In the genomic region with DNA sequence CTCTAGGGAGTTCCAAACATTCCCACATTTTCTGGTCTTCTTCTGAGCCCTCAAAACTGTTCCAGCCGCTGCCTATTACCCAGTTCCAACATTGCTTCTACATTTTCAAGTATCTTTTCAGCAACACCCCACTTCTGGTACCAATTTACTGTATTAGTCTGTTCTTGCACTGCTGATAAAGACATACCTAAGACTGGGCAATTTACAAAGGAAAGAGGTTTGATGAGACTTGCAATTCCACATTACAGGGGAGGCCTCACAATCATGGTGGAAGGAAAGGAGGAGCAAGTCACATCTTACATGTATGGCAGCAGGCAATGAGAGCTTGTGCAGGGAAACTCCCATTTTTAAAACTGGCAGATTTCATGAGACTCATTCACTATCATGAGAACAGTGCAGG, we compare ENCODE assay signal across 33 cellular contexts.
"Had no signal": no experiment of that assay in that cellular context is flagged by ENCODE, and none has a peak within 500 bp of the region (broad histone marks: within the 10 kb centered on the region; RNA-seq: fewer than 3 reads in every experiment).

No MANE protein-coding gene starts in this region.

- H3K27ac ChIP-seq: adrenal gland, body of pancreas, brain microvascular endothelial cell, breast epithelium, VCaP had no signal

- H3K4me1 Mint-ChIP-seq: activated B cell treated with CpG ODN at 0.5 μM for 24 hours; activated CD4-positive, alpha-beta T cell treated with anti-CD3 and anti-CD28 coated beads, Interleukin-2, amount 10 ng/mL, durations not matched to agents 24 days and 14 days; activated naive CD4-positive, alpha-beta T cell treated with anti-CD3 and anti-CD28 coated beads, Interleukin-2, amount 10 ng/mL, durations not matched to agents 7 days and 5 days; activated naive CD4-positive, alpha-beta T cell treated with anti-CD3 and anti-CD28 coated beads, Interleukin-2, amount 50 U/mL, for 24 hours; activated naive CD8-positive, alpha-beta T cell treated with anti-CD3 and anti-CD28 coated beads, Interleukin-2, amount 10 ng/mL, durations not matched to agents 7 days and 5 days; activated naive CD8-positive, alpha-beta T cell treated with anti-CD3 and anti-CD28 coated beads, Interleukin-2, amount 50 U/mL, for 24 hours had no signal

- H3K4me3 ChIP-seq: adrenal gland, body of pancreas, breast epithelium had no signal

- H3K27me3 ChIP-seq: adrenal gland, body of pancreas, brain microvascular endothelial cell, breast epithelium had no signal

- H3K36me3 Mint-ChIP-seq: activated naive CD4-positive, alpha-beta T cell treated with anti-CD3 and anti-CD28 coated beads, Interleukin-2, amount 10 ng/mL, durations not matched to agents 7 days and 5 days; activated naive CD8-positive, alpha-beta T cell treated with anti-CD3 and anti-CD28 coated beads, Interleukin-2, amount 10 ng/mL, durations not matched to agents 7 days and 5 days had no signal

- DNase-seq: activated B cell treated with CpG ODN at 0.5 μM for 24 hours; activated CD4-positive, alpha-beta memory T cell treated with anti-CD3 and anti-CD28 coated beads for 36 hours; activated CD4-positive, alpha-beta T cell treated with anti-CD3 and anti-CD28 coated beads for 4 hours; activated CD4-positive, alpha-beta T cell treated with anti-CD3 and anti-CD28 coated beads, Interleukin-2, amount 10 ng/mL, durations not matched to agents 24 days and 14 days; activated CD4-positive, alpha-beta T cell treated with anti-CD3 and anti-CD28 coated beads, Interleukin-2, amount 50 U/mL, for 1 hour; activated CD4-positive, alpha-beta T cell treated with anti-CD3 and anti-CD28 coated beads, Interleukin-2, amount 50 U/mL, for 4 hours; activated CD4-positive, CD25-positive, alpha-beta regulatory T cell treated with anti-CD3 and anti-CD28 coated beads, Interleukin-2, amount 50 U/mL, for 72 hours; activated CD8-positive, alpha-beta memory T cell treated with anti-CD3 and anti-CD28 coated beads, Interleukin-2, amount 50 U/mL, for 4 hours; activated CD8-positive, alpha-beta T cell treated with anti-CD3 and anti-CD28 coated beads for 36 hours; activated effector memory CD4-positive, alpha-beta T cell treated with Interleukin-2 at 50 U/mL for 16 hours; activated gamma-delta T cell; activated naive CD4-positive, alpha-beta T cell treated with anti-CD3 and anti-CD28 coated beads, Interleukin-2, amount 10 ng/mL, durations not matched to agents 7 days and 5 days; activated naive CD4-positive, alpha-beta T cell treated with Interleukin-2 at 50 U/mL for 16 hours; activated naive CD8-positive, alpha-beta T cell treated with anti-CD3 and anti-CD28 coated beads, Interleukin-2, amount 10 ng/mL, durations not matched to agents 7 days and 5 days; activated naive CD8-positive, alpha-beta T cell treated with anti-CD3 and anti-CD28 coated beads, Interleukin-2, amount 50 U/mL, for 24 hours; activated T-cell treated with anti-CD3 and anti-CD28 coated beads for 4 hours; activated T-cell treated with anti-CD3 and anti-CD28 coated beads, Interleukin-2, amount 50 U/mL, for 1 hour; activated T-cell treated with anti-CD3 and anti-CD28 coated beads, Interleukin-2, amount 50 U/mL, for 4 hours; adrenal gland; amniotic stem cell; aorta; body of pancreas; brain microvascular endothelial cell; central memory CD4-positive, alpha-beta T cell; T-helper 2 cell; T-helper 9 cell had no signal

- H3K4me1 ChIP-seq: adrenal gland, body of pancreas, breast epithelium had no signal

- ATAC-seq: activated CD8-positive, alpha-beta T cell treated with anti-CD3 and anti-CD28 coated beads for 36 hours; activated naive CD8-positive, alpha-beta T cell treated with anti-CD3 and anti-CD28 coated beads, Interleukin-2, amount 50 U/mL, for 24 hours; activated T-cell treated with anti-CD3 and anti-CD28 coated beads, Interleukin-2, amount 50 U/mL, for 4 hours; body of pancreas had no signal

- H3K36me3 ChIP-seq: adrenal gland, brain microvascular endothelial cell, breast epithelium had no signal

- H3K4me3 Mint-ChIP-seq: activated B cell treated with CpG ODN at 0.5 μM for 24 hours; activated CD4-positive, alpha-beta memory T cell treated with anti-CD3 and anti-CD28 coated beads for 36 hours; activated CD4-positive, alpha-beta T cell treated with anti-CD3 and anti-CD28 coated beads, Interleukin-2, amount 10 ng/mL, durations not matched to agents 24 days and 14 days; activated CD8-positive, alpha-beta T cell treated with anti-CD3 and anti-CD28 coated beads for 36 hours; activated naive CD4-positive, alpha-beta T cell treated with anti-CD3 and anti-CD28 coated beads, Interleukin-2, amount 10 ng/mL, durations not matched to agents 7 days and 5 days; activated naive CD4-positive, alpha-beta T cell treated with anti-CD3 and anti-CD28 coated beads, Interleukin-2, amount 50 U/mL, for 24 hours; activated naive CD8-positive, alpha-beta T cell; activated naive CD8-positive, alpha-beta T cell treated with anti-CD3 and anti-CD28 coated beads, Interleukin-2, amount 10 ng/mL, durations not matched to agents 7 days and 5 days; activated naive CD8-positive, alpha-beta T cell treated with anti-CD3 and anti-CD28 coated beads, Interleukin-2, amount 50 U/mL, for 24 hours; activated T-cell treated with anti-CD3 and anti-CD28 coated beads, Interleukin-2, amount 50 U/mL, for 4 hours; T-helper 1 cell treated with Interleukin-12 subunit alpha and Interleukin-12 subunit beta and Interleukin-4 antibody, amounts not matched to agents 30 μg/mL and 1 μg/mL, for 36 hours; T-helper 2 cell treated with Interferon-gamma antibody and Interleukin-4, amounts not matched to agents 5 μg/mL and 100 μg/mL, for 36 hours had no signal

- H3K27me3 Mint-ChIP-seq: activated B cell treated with CpG ODN at 0.5 μM for 24 hours; activated CD4-positive, alpha-beta T cell treated with anti-CD3 and anti-CD28 coated beads, Interleukin-2, amount 10 ng/mL, durations not matched to agents 24 days and 14 days; activated CD8-positive, alpha-beta T cell treated with anti-CD3 and anti-CD28 coated beads for 36 hours; activated naive CD4-positive, alpha-beta T cell treated with anti-CD3 and anti-CD28 coated beads, Interleukin-2, amount 10 ng/mL, durations not matched to agents 7 days and 5 days had no signal

- H3K9me3 ChIP-seq: adrenal gland had no signal

- H3K27ac Mint-ChIP-seq: activated B cell treated with CpG ODN at 0.5 μM for 24 hours; activated CD4-positive, alpha-beta memory T cell treated with anti-CD3 and anti-CD28 coated beads for 36 hours; activated CD4-positive, alpha-beta T cell treated with anti-CD3 and anti-CD28 coated beads, Interleukin-2, amount 10 ng/mL, durations not matched to agents 24 days and 14 days; activated CD8-positive, alpha-beta T cell treated with anti-CD3 and anti-CD28 coated beads for 36 hours; activated naive CD4-positive, alpha-beta T cell treated with anti-CD3 and anti-CD28 coated beads, Interleukin-2, amount 10 ng/mL, durations not matched to agents 7 days and 5 days; activated naive CD4-positive, alpha-beta T cell treated with anti-CD3 and anti-CD28 coated beads, Interleukin-2, amount 50 U/mL, for 24 hours; activated naive CD8-positive, alpha-beta T cell; activated naive CD8-positive, alpha-beta T cell treated with anti-CD3 and anti-CD28 coated beads, Interleukin-2, amount 10 ng/mL, durations not matched to agents 7 days and 5 days; activated naive CD8-positive, alpha-beta T cell treated with anti-CD3 and anti-CD28 coated beads, Interleukin-2, amount 50 U/mL, for 24 hours; activated T-helper 2 cell treated with anti-CD3 and anti-CD28 coated beads, Interferon-gamma antibody, Interleukin-2, Interleukin-4, amounts not matched to agents 10 μg/mL and 5 μg/mL and 100 μg/mL, durations not matched to agents 14 hours and 24 hours and 36 hours; T-helper 1 cell treated with Interleukin-12 subunit alpha and Interleukin-12 subunit beta and Interleukin-4 antibody, amounts not matched to agents 30 μg/mL and 1 μg/mL, for 36 hours; T-helper 2 cell treated with Interferon-gamma antibody and Interleukin-4, amounts not matched to agents 5 μg/mL and 100 μg/mL, for 36 hours had no signal
